In the genomic region with DNA sequence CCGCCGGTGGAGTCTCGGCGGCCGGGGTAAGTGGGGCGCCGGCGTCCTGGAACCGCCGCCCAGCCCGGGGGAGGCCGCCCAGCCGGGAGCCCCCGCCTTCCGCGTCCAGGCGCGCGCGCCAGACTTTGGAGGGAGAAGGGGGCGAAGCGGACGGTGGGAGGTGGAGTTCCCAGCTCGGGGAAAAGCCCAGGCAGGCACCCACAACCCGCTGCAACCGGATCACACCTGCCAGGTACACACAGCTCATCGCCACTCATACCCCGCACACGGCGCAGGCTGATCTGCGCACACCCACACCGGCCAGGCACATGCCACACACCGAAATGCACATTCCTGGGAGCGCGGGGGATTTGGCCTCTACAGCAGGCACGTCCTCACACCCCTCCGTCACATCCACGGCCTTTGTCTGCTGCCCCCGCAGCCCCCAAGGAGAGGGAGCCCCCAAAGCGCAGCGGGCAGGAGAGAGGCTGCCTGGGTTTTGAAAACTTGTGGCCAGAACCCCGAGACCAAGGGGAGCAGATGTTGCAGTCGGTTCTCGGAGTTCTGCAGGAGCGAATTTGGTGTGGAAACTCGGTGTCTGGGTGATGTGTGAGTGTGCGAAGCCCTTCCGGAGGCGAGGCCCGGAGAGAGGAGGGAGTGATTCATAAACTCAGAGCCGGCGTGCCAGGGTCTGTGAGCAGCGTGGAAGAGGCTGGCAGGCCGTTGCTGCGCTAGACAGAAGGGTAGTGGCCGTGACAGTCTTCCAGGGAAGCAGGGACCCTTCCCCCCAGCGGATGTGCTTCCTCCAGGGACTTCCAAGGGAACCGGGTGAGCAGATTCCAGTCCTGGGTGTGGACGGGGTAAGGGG, we compare ENCODE assay signal across 8 cellular contexts. TPM values are rescaled to one million over a fixed set of nuclear protein-coding genes. Genes with fewer than 3 reads are reported as not detected.
DNase-seq lines count a peak whose midpoint lies in the region; ATAC-seq and TF ChIP-seq lines count a peak whose summit lies in the region.

No MANE protein-coding gene starts in this region.

- H3K4me3 ChIP-seq in HUES6 (ENCODE audit: low read depth, low read length) (peak overlapping the region; percentile 74), fibroblast of mammary gland (ENCODE audit: control insufficient read depth, low read depth, low read length) (peak overlapping the region; percentile 82), neural cell (ENCODE audit: low read length) (peak overlapping the region; percentile 70), MM.1S (ENCODE audit: low read length) (no peak overlapping the region)

- H3K4me2 ChIP-seq in neural cell (ENCODE audit: low read length): peak overlapping the region; percentile 79
- H3K4me2 ChIP-seq in MM.1S (ENCODE audit: low read depth, low read length): no peak overlapping the region

- peaks cover 8% of the 10 kb centered on the region for H3K79me2 ChIP-seq in neural cell (replicated peaks; ENCODE audit: insufficient read depth, low read length)
- H3K79me2 ChIP-seq in MM.1S (ENCODE audit: low read length): no peaks in the 10 kb centered on the region

- peaks cover 11% of the 10 kb centered on the region for H3K27me3 Mint-ChIP-seq in type B pancreatic cell

- no peak for TF ChIP-seq EP300 in neural cell (conservative IDR thresholded peaks at IDR 0.05; ENCODE audit: poor library complexity, severe bottlenecking)

- H3K9me3 ChIP-seq in HUES6 (ENCODE audit: control insufficient read depth, insufficient read depth, low read depth, low read length) (no peaks in the 10 kb centered on the region), neural cell (ENCODE audit: low read length) (no peaks in the 10 kb centered on the region), MM.1S (replicated peaks; ENCODE audit: insufficient read depth, low read length) (no peaks in the 10 kb centered on the region)

- H2AFZ ChIP-seq in neural cell (ENCODE audit: low read depth, low read length) (peak overlapping the region; percentile 24), MM.1S (ENCODE audit: low read length) (no peak overlapping the region)

- H4K20me1 ChIP-seq in neural cell (ENCODE audit: insufficient read depth) (no peaks in the 10 kb centered on the region), MM.1S (ENCODE audit: insufficient read depth, low read length) (no peaks in the 10 kb centered on the region)

- no peak for TF ChIP-seq RAD21 in neural cell (conservative IDR thresholded peaks at IDR 0.05)

- H3K36me3 ChIP-seq in HUES6 (ENCODE audit: control insufficient read depth, insufficient read depth, low read length): no peaks in the 10 kb centered on the region
- H3K36me3 ChIP-seq in neural cell (ENCODE audit: insufficient read depth, low read length): no peaks in the 10 kb centered on the region
- H3K36me3 ChIP-seq in MM.1S (replicated peaks; ENCODE audit: insufficient read depth, low read length): no peaks in the 10 kb centered on the region

- H3K9ac ChIP-seq in HUES6 (ENCODE audit: low read length) (peak overlapping the region; percentile 67), neural cell (ENCODE audit: low read length) (peak overlapping the region; percentile 75), MM.1S (ENCODE audit: low read length) (no peak overlapping the region)

- ATAC-seq in GM21825 (IDR thresholded peaks at IDR 0.05; ENCODE audit: unreplicated experiment): no peak

- TF ChIP-seq CTCF in 22Rv1 (IDR thresholded peaks at IDR 0.05) (no peak), fibroblast of mammary gland (conservative IDR thresholded peaks at IDR 0.05; ENCODE audit: control insufficient read depth, insufficient read depth, low read depth, low read length) (no peak), neural cell (IDR thresholded peaks at IDR 0.05; ENCODE audit: poor library complexity, severe bottlenecking) (no peak), type B pancreatic cell (conservative IDR thresholded peaks at IDR 0.05) (no peak), MM.1S (IDR thresholded peaks at IDR 0.05; ENCODE audit: low read length) (no peak)

- H3K27me3 ChIP-seq in HUES6 (ENCODE audit: control insufficient read depth, insufficient read depth, low read length): peaks cover 49% of the 10 kb centered on the region
- peaks cover 25% of the 10 kb centered on the region for H3K27me3 ChIP-seq in neural cell (ENCODE audit: insufficient read depth, low read depth, low read length)
- peaks cover 28% of the 10 kb centered on the region for H3K27me3 ChIP-seq in MM.1S (replicated peaks; ENCODE audit: insufficient read depth, low read length)

- H3F3A ChIP-seq in neural cell (ENCODE audit: insufficient read depth, low read length, poor library complexity, severe bottlenecking) (no peaks in the 10 kb centered on the region), MM.1S (ENCODE audit: insufficient read depth, low read length) (no peaks in the 10 kb centered on the region)

- H3K27ac ChIP-seq in 22Rv1 (peak overlapping the region; percentile 61), HUES6 (ENCODE audit: low read depth, low read length) (no peak overlapping the region), neural cell (ENCODE audit: low read length) (peak overlapping the region; percentile 12), MM.1S (ENCODE audit: low read length) (no peak overlapping the region)

- H3K4me3 Mint-ChIP-seq in type B pancreatic cell: peak overlapping the region; percentile 97

- peaks cover 42% of the 10 kb centered on the region for H3K4me1 Mint-ChIP-seq in type B pancreatic cell (ENCODE audit: unreplicated experiment)

- H3K9me3 Mint-ChIP-seq in type B pancreatic cell: peaks cover 9% of the 10 kb centered on the region

- peak overlapping the region; percentile 91 for H3K27ac Mint-ChIP-seq in type B pancreatic cell

- DNase-seq in activated T-cell treated with anti-CD3 and anti-CD28 coated beads for 1 hour (ENCODE audit: low read depth): peak; percentile 27
- DNase-seq in fibroblast of mammary gland (ENCODE audit: low read depth): peak; percentile 75
- no peak for DNase-seq in type B pancreatic cell (ENCODE audit: extremely low spot score, unreplicated experiment)
- no peak for DNase-seq in MM.1S

- peaks cover 19% of the 10 kb centered on the region for H3K4me1 ChIP-seq in HUES6 (ENCODE audit: control insufficient read depth, insufficient read depth, low read length)
- no peaks in the 10 kb centered on the region for H3K4me1 ChIP-seq in MM.1S (ENCODE audit: low read length)

- no peaks in the 10 kb centered on the region for H3K36me3 Mint-ChIP-seq in type B pancreatic cell

- H3K9me2 ChIP-seq in neural cell (ENCODE audit: insufficient read depth, low read length) (no peaks in the 10 kb centered on the region), MM.1S (replicated peaks; ENCODE audit: insufficient read depth, low read length) (no peaks in the 10 kb centered on the region)

TF ChIP-seq in neural cell, 6 proteins besides CTCF, POLR2A, EP300 and RAD21:
- TF ChIP-seq SMC3 (conservative IDR thresholded peaks at IDR 0.05; ENCODE audit: poor library complexity) (no peak), TAF1 (IDR thresholded peaks at IDR 0.05; ENCODE audit: low read depth) (no peak), EZH2 (IDR thresholded peaks at IDR 0.05; ENCODE audit: borderline replicate concordance, insufficient read depth, low read length, poor library complexity, severe bottlenecking) (no peak), MXI1 (conservative IDR thresholded peaks at IDR 0.05; ENCODE audit: poor library complexity, severe bottlenecking) (peak; percentile 21), POLR2AphosphoS5 (IDR thresholded peaks at IDR 0.05) (peak; percentile 35)
- TF ChIP-seq, protein P1, sequence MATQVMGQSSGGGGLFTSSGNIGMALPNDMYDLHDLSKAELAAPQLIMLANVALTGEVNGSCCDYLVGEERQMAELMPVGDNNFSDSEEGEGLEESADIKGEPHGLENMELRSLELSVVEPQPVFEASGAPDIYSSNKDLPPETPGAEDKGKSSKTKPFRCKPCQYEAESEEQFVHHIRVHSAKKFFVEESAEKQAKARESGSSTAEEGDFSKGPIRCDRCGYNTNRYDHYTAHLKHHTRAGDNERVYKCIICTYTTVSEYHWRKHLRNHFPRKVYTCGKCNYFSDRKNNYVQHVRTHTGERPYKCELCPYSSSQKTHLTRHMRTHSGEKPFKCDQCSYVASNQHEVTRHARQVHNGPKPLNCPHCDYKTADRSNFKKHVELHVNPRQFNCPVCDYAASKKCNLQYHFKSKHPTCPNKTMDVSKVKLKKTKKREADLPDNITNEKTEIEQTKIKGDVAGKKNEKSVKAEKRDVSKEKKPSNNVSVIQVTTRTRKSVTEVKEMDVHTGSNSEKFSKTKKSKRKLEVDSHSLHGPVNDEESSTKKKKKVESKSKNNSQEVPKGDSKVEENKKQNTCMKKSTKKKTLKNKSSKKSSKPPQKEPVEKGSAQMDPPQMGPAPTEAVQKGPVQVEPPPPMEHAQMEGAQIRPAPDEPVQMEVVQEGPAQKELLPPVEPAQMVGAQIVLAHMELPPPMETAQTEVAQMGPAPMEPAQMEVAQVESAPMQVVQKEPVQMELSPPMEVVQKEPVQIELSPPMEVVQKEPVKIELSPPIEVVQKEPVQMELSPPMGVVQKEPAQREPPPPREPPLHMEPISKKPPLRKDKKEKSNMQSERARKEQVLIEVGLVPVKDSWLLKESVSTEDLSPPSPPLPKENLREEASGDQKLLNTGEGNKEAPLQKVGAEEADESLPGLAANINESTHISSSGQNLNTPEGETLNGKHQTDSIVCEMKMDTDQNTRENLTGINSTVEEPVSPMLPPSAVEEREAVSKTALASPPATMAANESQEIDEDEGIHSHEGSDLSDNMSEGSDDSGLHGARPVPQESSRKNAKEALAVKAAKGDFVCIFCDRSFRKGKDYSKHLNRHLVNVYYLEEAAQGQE (IDR thresholded peaks at IDR 0.05; ENCODE audit: borderline replicate concordance): peak; percentile 46
TF ChIP-seq in neural cell: peak in this region for 3.

RNA-seq across cellular contexts. Expression of a gene that starts 0.7 kb away (rescaled TPM):
- 4.1 and 6.0 TPM in 2 replicates for polyA plus RNA-seq in neural cell
- 11.2 and 14.4 TPM in 2 replicates for polyA minus RNA-seq in neural cell
- total RNA-seq in type B pancreatic cell (ENCODE audit: low replicate concordance): 11.8 and 21.7 TPM in 2 replicates

Comparison
In these comparisons a context has a peak if more than half of its experiments do, and no peak if none do; other contexts are left out.
1. H3K27ac ChIP-seq: peak in 22Rv1 (single experiment) and neural cell (single experiment); none in HUES6 (single experiment) and MM.1S (single experiment).
2. DNase-seq: peak in activated T-cell treated with anti-CD3 and anti-CD28 coated beads for 1 hour (single experiment) and fibroblast of mammary gland (single experiment); none in type B pancreatic cell (single experiment) and MM.1S (single experiment).